ENCODE assay signal across 8 cellular contexts in genomic region chr7:122092964-122093797, GRCh38. TPM values are rescaled to one million over a fixed set of nuclear protein-coding genes. Genes with fewer than 3 reads are reported as not detected.
DNase-seq lines count a peak whose midpoint lies in the region; ATAC-seq and TF ChIP-seq lines count a peak whose summit lies in the region.

No MANE protein-coding gene starts in this region.

- ATAC-seq in GM21360 (IDR thresholded peaks at IDR 0.05; ENCODE audit: unreplicated experiment) (peak; percentile 91), HG03575 (IDR thresholded peaks at IDR 0.05; ENCODE audit: extremely low read depth, insufficient number of reproducible peaks, low FRiP score, unreplicated experiment) (peak; percentile 89)
- peak; percentile 42 for ATAC-seq in activated CD8-positive, alpha-beta memory T cell treated with anti-CD3 and anti-CD28 coated beads, Interleukin-2, amount 10 ng/mL, durations not matched to agents 7 days and 5 days

- no peak overlapping the region for H2AFZ ChIP-seq in neural cell (ENCODE audit: low read depth, low read length)

- TF ChIP-seq RAD21 in neural cell (conservative IDR thresholded peaks at IDR 0.05), result peak; percentile 60

- H3K36me3 Mint-ChIP-seq in activated CD8-positive, alpha-beta memory T cell treated with anti-CD3 and anti-CD28 coated beads, Interleukin-2, amount 10 ng/mL, durations not matched to agents 7 days and 5 days, result no peaks in the 10 kb centered on the region

- no peak overlapping the region for H3K27ac Mint-ChIP-seq in activated CD8-positive, alpha-beta memory T cell treated with anti-CD3 and anti-CD28 coated beads, Interleukin-2, amount 10 ng/mL, durations not matched to agents 7 days and 5 days

- H3F3A ChIP-seq in neural cell (ENCODE audit: insufficient read depth, low read length, poor library complexity, severe bottlenecking), result no peaks in the 10 kb centered on the region

- H3K4me3 Mint-ChIP-seq in activated CD8-positive, alpha-beta memory T cell treated with anti-CD3 and anti-CD28 coated beads, Interleukin-2, amount 10 ng/mL, durations not matched to agents 7 days and 5 days, result no peak overlapping the region

- TF ChIP-seq POLR2A in esophagus squamous epithelium (IDR thresholded peaks at IDR 0.05) (no peak), testis (IDR thresholded peaks at IDR 0.05) (no peak)

- H3K9me2 ChIP-seq in neural cell (ENCODE audit: insufficient read depth, low read length), result no peaks in the 10 kb centered on the region

- H3K9ac ChIP-seq in neural cell (ENCODE audit: low read length), result no peak overlapping the region

- H3K4me2 ChIP-seq in neural cell (ENCODE audit: low read length), result no peak overlapping the region

- CTCF ChIA-PET in activated CD8-positive, alpha-beta memory T cell treated with anti-CD3 and anti-CD28 coated beads, Interleukin-2, amount 10 ng/mL, durations not matched to agents 7 days and 5 days (lab: Charles Lee), result interaction anchor here (0.9 to 1.3 kb wide), 5 partner anchors 9 to 77 kb away, joined by 3 to 4 read pairs (median 3); no protein-coding TSS in a partner anchor

- no peaks in the 10 kb centered on the region for H4K20me1 ChIP-seq in neural cell (ENCODE audit: insufficient read depth)

- no peaks in the 10 kb centered on the region for H3K4me1 ChIP-seq in esophagus squamous epithelium
- H3K4me1 ChIP-seq in testis, result no peaks in the 10 kb centered on the region

- WGBS in esophagus squamous epithelium, 2 donors, result 72 to 76% methylated on average over 6 of the region's 6 CpGs
- 88 to 93% methylated on average over 6 of the region's 6 CpGs for WGBS in testis, 2 donors

- H3K4me1 Mint-ChIP-seq in activated CD8-positive, alpha-beta memory T cell treated with anti-CD3 and anti-CD28 coated beads, Interleukin-2, amount 10 ng/mL, durations not matched to agents 7 days and 5 days, result no peaks in the 10 kb centered on the region

- TF ChIP-seq EP300 in neural cell (conservative IDR thresholded peaks at IDR 0.05; ENCODE audit: poor library complexity, severe bottlenecking), result no peak

- H3K27me3 ChIP-seq in esophagus squamous epithelium (no peaks in the 10 kb centered on the region), neural cell (ENCODE audit: insufficient read depth, low read depth, low read length) (no peaks in the 10 kb centered on the region), testis (no peaks in the 10 kb centered on the region)

- no peak overlapping the region for H3K27ac ChIP-seq in esophagus squamous epithelium
- no peak overlapping the region for H3K27ac ChIP-seq in neural cell (ENCODE audit: low read length)
- H3K27ac ChIP-seq in testis, result no peak overlapping the region

- H3K9me3 Mint-ChIP-seq in activated CD8-positive, alpha-beta memory T cell treated with anti-CD3 and anti-CD28 coated beads, Interleukin-2, amount 10 ng/mL, durations not matched to agents 7 days and 5 days (ENCODE audit: low read depth), result no peaks in the 10 kb centered on the region

- DNase-seq in DMS 273 treated with DMSO at 0.1 percent for 48 hours (lab: John Stamatoyannopoulos, UW) (peak; percentile 43), NCI-H82 (lab: John Stamatoyannopoulos, UW) (peak; percentile 73), esophagus squamous epithelium (lab: John Stamatoyannopoulos, UW) (peak; percentile 0), testis (peak; percentile 87)
- peak; percentile 66 for DNase-seq in activated CD8-positive, alpha-beta memory T cell treated with anti-CD3 and anti-CD28 coated beads, Interleukin-2, amount 10 ng/mL, durations not matched to agents 7 days and 5 days

- no peak overlapping the region for H3K4me3 ChIP-seq in esophagus squamous epithelium
- no peak overlapping the region for H3K4me3 ChIP-seq in neural cell (ENCODE audit: low read length)
- no peak overlapping the region for H3K4me3 ChIP-seq in testis

- TF ChIP-seq CTCF in esophagus squamous epithelium (IDR thresholded peaks at IDR 0.05), result peak in 5 of 6 experiments; percentile 67 to 78 (median 69)
- peak; percentile 73 for TF ChIP-seq CTCF in neural cell (IDR thresholded peaks at IDR 0.05; ENCODE audit: poor library complexity, severe bottlenecking)
- peak; percentile 53 to 82 (median 53) for TF ChIP-seq CTCF in testis (IDR thresholded peaks at IDR 0.05)

- intact Hi-C loops in esophagus squamous epithelium (cut with DNase I), result loop anchor here (10.0 kb wide), 1 partner anchor 132 kb away; no protein-coding TSS in a partner anchor
- intact Hi-C loops in testis (cut with DNase I; ENCODE audit: low total_unique reads), result no loop called here

- H3K9me3 ChIP-seq in esophagus squamous epithelium, result no peaks in the 10 kb centered on the region
- no peaks in the 10 kb centered on the region for H3K9me3 ChIP-seq in neural cell (ENCODE audit: low read length)
- H3K9me3 ChIP-seq in testis, result no peaks in the 10 kb centered on the region

- H3K27me3 Mint-ChIP-seq in activated CD8-positive, alpha-beta memory T cell treated with anti-CD3 and anti-CD28 coated beads, Interleukin-2, amount 10 ng/mL, durations not matched to agents 7 days and 5 days, result no peaks in the 10 kb centered on the region

- H3K36me3 ChIP-seq in esophagus squamous epithelium, result peaks cover 0 to 55% (median 0%) of the 10 kb centered on the region in 3 donors
- H3K36me3 ChIP-seq in neural cell (ENCODE audit: insufficient read depth, low read length), result no peaks in the 10 kb centered on the region
- H3K36me3 ChIP-seq in testis (ENCODE audit: low read depth, missing control alignments), result no peaks in the 10 kb centered on the region

- H3K79me2 ChIP-seq in neural cell (replicated peaks; ENCODE audit: insufficient read depth, low read length), result no peaks in the 10 kb centered on the region

TF ChIP-seq in neural cell, 6 proteins besides CTCF, POLR2A, EP300 and RAD21:
- TF ChIP-seq MXI1 (conservative IDR thresholded peaks at IDR 0.05; ENCODE audit: poor library complexity, severe bottlenecking), result no peak
- no peak for TF ChIP-seq POLR2AphosphoS5 (IDR thresholded peaks at IDR 0.05)
- peak; percentile 71 for TF ChIP-seq SMC3 (conservative IDR thresholded peaks at IDR 0.05; ENCODE audit: poor library complexity)
- no peak for TF ChIP-seq EZH2 (IDR thresholded peaks at IDR 0.05; ENCODE audit: borderline replicate concordance, insufficient read depth, low read length, poor library complexity, severe bottlenecking)
- no peak for TF ChIP-seq TAF1 (IDR thresholded peaks at IDR 0.05; ENCODE audit: low read depth)
- TF ChIP-seq REST (IDR thresholded peaks at IDR 0.05; ENCODE audit: borderline replicate concordance), result no peak

RNA-seq across cellular contexts. Expression of gene AASS, which starts 50.9 kb away (rescaled TPM):
- total RNA-seq in activated CD8-positive, alpha-beta memory T cell treated with anti-CD3 and anti-CD28 coated beads, Interleukin-2, amount 10 ng/mL, durations not matched to agents 7 days and 5 days, result 1 to 10 TPM; 1.6 to 1.7 TPM
- total RNA-seq in esophagus squamous epithelium (10 to 100 TPM in 3 of 4 donors, 1 to 10 TPM in 1; 5.5 to 42.7 (median 20.1) TPM), testis (10 to 100 TPM; 29.3 to 29.8 TPM)
- polyA plus RNA-seq in neural cell (9.7 and 12.5 TPM in 2 replicates), testis (ENCODE audit: insufficient read depth, low read depth, low replicate concordance) (7.5 TPM)
- 16.4 and 18.5 TPM in 2 replicates for polyA minus RNA-seq in neural cell

Comparison
In these comparisons a context has a peak if more than half of its experiments do, and no peak if none do; other contexts are left out.
1. DNase-seq: peak in every context shown above with its lines; median percentile 87 in testis; 73 in NCI-H82; 66 in activated CD8-positive, alpha-beta memory T cell treated with anti-CD3 and anti-CD28 coated beads, Interleukin-2, amount 10 ng/mL, durations not matched to agents 7 days and 5 days; 43 in DMS 273 treated with DMSO at 0.1 percent for 48 hours; 0 in esophagus squamous epithelium.